11 cellular contexts compared by ENCODE assay signal in genomic region chr19:12034196-12034595, GRCh38. TPM values are rescaled to one million over a fixed set of nuclear protein-coding genes. Genes with fewer than 3 reads are reported as not detected.
A peak's percentile ranks its signal among the peaks of the same experiment; 100 is the strongest.
DNase-seq lines count a peak whose midpoint lies in the region; ATAC-seq and TF ChIP-seq lines count a peak whose summit lies in the region.
"Had no signal": no experiment of that assay in that cellular context is flagged by ENCODE, and none has a peak within 500 bp of the region (broad histone marks: within the 10 kb centered on the region; RNA-seq: fewer than 3 reads in every experiment).

No MANE protein-coding gene starts in this region.

- H3K4me3 ChIP-seq in fibroblast of pulmonary artery (replicated peaks; ENCODE audit: low read depth, low read length) = peak overlapping the region; percentile 88

- BruUV-seq in Calu3 (replicated peaks; lab: Mats Ljungman, UMichigan) = no TSS peak

- no peak for TF ChIP-seq CTCF in Calu3 (IDR thresholded peaks at IDR 0.05; ENCODE audit: unreplicated experiment)
- TF ChIP-seq CTCF in fibroblast of pulmonary artery (IDR thresholded peaks at IDR 0.05; ENCODE audit: low read length, missing control alignments) = no peak
- TF ChIP-seq CTCF in osteocyte (IDR thresholded peaks at IDR 0.05) = no peak
- no peak for TF ChIP-seq CTCF in CD14-positive monocyte (IDR thresholded peaks at IDR 0.05)

- H3K4me1 Mint-ChIP-seq in Calu3 (ENCODE audit: low read depth, unreplicated experiment) (no peaks in the 10 kb centered on the region), T-cell (peaks cover 8 to 19% (median 11%) of the 10 kb centered on the region in 3 donors), osteocyte (ENCODE audit: unreplicated experiment) (peaks cover 16% of the 10 kb centered on the region), CD14-positive monocyte (peaks cover 18% of the 10 kb centered on the region)

- H3K27ac Mint-ChIP-seq in Calu3 (ENCODE audit: unreplicated experiment) (no peak overlapping the region), T-cell (peak overlapping the region; percentile 12 to 28), osteocyte (ENCODE audit: unreplicated experiment) (peak overlapping the region; percentile 91), CD14-positive monocyte (no peak overlapping the region)

- H3K36me3 Mint-ChIP-seq in Calu3 (ENCODE audit: insufficient read depth, unreplicated experiment) = peaks cover 9% of the 10 kb centered on the region
- no peaks in the 10 kb centered on the region for H3K36me3 Mint-ChIP-seq in T-cell
- peaks cover 13% of the 10 kb centered on the region for H3K36me3 Mint-ChIP-seq in osteocyte (ENCODE audit: unreplicated experiment)
- H3K36me3 Mint-ChIP-seq in CD14-positive monocyte = peaks cover 3 to 4% of the 10 kb centered on the region in 2 donors

- no peak for ATAC-seq in T-cell (replicated peaks in 1 of 4)
- ATAC-seq: gastroesophageal sphincter had no signal

- H3K27me3 Mint-ChIP-seq in Calu3 (ENCODE audit: unreplicated experiment) (no peaks in the 10 kb centered on the region), T-cell (no peaks in the 10 kb centered on the region), osteocyte (ENCODE audit: unreplicated experiment) (no peaks in the 10 kb centered on the region), CD14-positive monocyte (ENCODE audit: low read depth in 3 of 3) (peaks cover 0 to 8% (median 5%) of the 10 kb centered on the region in 3 donors)

- POLR2A ChIA-PET in T-cell (lab: Charles Lee) = interaction anchor here in 1 of 2 donors (0.6 to 0.7 kb wide), 2 partner anchors 46 to 69 kb away, joined by 3 to 4 read pairs; partner anchors contain the start of gene ZNF763

- DNase-seq in Calu3 = no peak
- DNase-seq in T-cell = no peak
- DNase-seq in fibroblast of pulmonary artery (ENCODE audit: low read depth) = no peak
- no peak for DNase-seq in osteocyte (ENCODE audit: extremely low spot score, unreplicated experiment)
- no peak for DNase-seq in NK-92 treated with Interleukin-12 subunit alpha and Interleukin-12 subunit beta, amount 100 ng/mL, for 24 hours (lab: John Stamatoyannopoulos, UW)
- DNase-seq in CD14-positive monocyte (ENCODE audit: low spot score) = no peak
- no peak for DNase-seq in NCI-H524 (lab: John Stamatoyannopoulos, UW)
- no peak for DNase-seq in nucleus accumbens (lab: John Stamatoyannopoulos, UW)
- DNase-seq: activated effector memory CD4-positive, alpha-beta T cell treated with Interleukin-2 at 50 U/mL for 16 hours; NCI-H1436 treated with DMSO at 0.1 percent for 48 hours had no signal

- CTCF ChIA-PET in Calu3 (lab: Charles Lee) (no interaction called here), T-cell (lab: Charles Lee) (no interaction called here)

- H3K9me3 Mint-ChIP-seq in Calu3 (ENCODE audit: low read depth, unreplicated experiment) (no peaks in the 10 kb centered on the region), T-cell (peaks cover 0 to 15% (median 4%) of the 10 kb centered on the region in 3 donors), osteocyte (ENCODE audit: unreplicated experiment) (no peaks in the 10 kb centered on the region), CD14-positive monocyte (peaks cover 3 to 38% (median 29%) of the 10 kb centered on the region in 7 donors)

- intact Hi-C loops in Calu3 (cut with micrococcal nuclease; ENCODE audit: unreplicated experiment) = no loop called here
- intact Hi-C loops in CD14-positive monocyte (cut with micrococcal nuclease) = loop anchor here in 1 of 2 donors (2.0 kb wide), 1 partner anchor 69 kb away; the partner anchor contains the start of gene ZNF763

- peak overlapping the region; percentile 76 for H3K4me3 Mint-ChIP-seq in Calu3 (ENCODE audit: low read depth, unreplicated experiment)
- H3K4me3 Mint-ChIP-seq in T-cell = peak overlapping the region; percentile 64 to 84 (median 68)
- H3K4me3 Mint-ChIP-seq in osteocyte (ENCODE audit: unreplicated experiment) = peak overlapping the region; percentile 93
- peak overlapping the region in 1 of 2 donors; percentile 24 for H3K4me3 Mint-ChIP-seq in CD14-positive monocyte

RNA-seq across cellular contexts. Expression of gene ZNF433, which starts 1.3 kb away (rescaled TPM):
- 3.0 and 3.7 TPM in 2 replicates for total RNA-seq in Calu3 (2022)
- 1 to 10 TPM in 3 of 5 donors, under 1 TPM in 2; 0.41 to 1.9 (median 1.5) TPM for total RNA-seq in T-cell
- total RNA-seq in osteocyte = 4.5 and 7.5 TPM in 2 replicates
- 1 to 10 TPM in 1 of 2 donors, under 1 TPM in 1; 0.50 to 1.1 TPM for polyA plus RNA-seq in CD14-positive monocyte

RNA-seq across cellular contexts. Expression of gene ZNF878, which starts 18.6 kb away (rescaled TPM):
- total RNA-seq in Calu3 (2022) = 0.49 and 0.66 TPM in 2 replicates
- total RNA-seq in T-cell = under 1 TPM in 2 of 5 donors, not detected in 3; 0.29 to 0.33 TPM
- total RNA-seq in osteocyte = 0.38 TPM in 1 of 2 replicates, not detected in the other
- not detected for polyA plus RNA-seq in CD14-positive monocyte

RNA-seq across cellular contexts. Expression of gene ZNF844, which starts 30.3 kb away (rescaled TPM):
- total RNA-seq in Calu3 (2022) = not detected in 2 replicates
- 10 to 100 TPM in 4 of 5 donors, 1 to 10 TPM in 1; 9.2 to 20.7 (median 11.5) TPM for total RNA-seq in T-cell
- total RNA-seq in osteocyte = 10.2 and 12.7 TPM in 2 replicates
- polyA plus RNA-seq in CD14-positive monocyte = 1 to 10 TPM; 1.9 to 2.2 TPM

Comparison
In these comparisons a context has a peak if more than half of its experiments do, and no peak if none do; other contexts are left out.
1. H3K27ac Mint-ChIP-seq: peak in T-cell (2 of 2) and osteocyte (single experiment); none in Calu3 (single experiment) and CD14-positive monocyte (0 of 7).